19 cellular contexts compared by ENCODE assay signal in the genomic region with DNA sequence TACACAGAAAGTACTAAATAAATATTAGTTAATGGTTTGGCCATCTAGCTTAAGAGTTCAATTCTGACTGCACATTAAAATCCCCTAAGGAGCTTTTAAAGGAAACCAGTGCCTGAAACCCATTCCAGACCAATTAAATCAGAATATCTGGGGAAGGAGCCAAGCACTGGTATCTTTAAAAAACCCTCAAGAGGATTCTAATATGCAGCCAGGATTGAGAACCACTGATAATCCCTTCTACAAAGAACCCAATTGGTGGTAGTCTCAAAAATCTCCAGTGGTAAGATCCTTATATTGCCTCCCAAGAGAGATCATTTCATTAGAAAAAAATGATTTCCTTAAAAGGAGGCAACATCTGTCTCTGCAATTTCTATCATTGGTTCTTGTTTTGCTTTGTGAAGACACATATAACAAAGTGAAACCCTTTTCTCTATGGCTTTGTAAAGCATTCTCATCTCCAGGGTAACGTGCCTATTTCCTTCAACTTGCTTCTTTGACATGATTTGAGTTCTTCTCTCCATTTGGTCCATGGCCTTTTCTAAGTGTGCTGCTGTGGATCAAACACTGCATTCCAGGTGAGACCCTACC. TPM values are rescaled to one million over a fixed set of nuclear protein-coding genes. Genes with fewer than 3 reads are reported as not detected.
DNase-seq lines count a peak whose midpoint lies in the region; ATAC-seq, FAIRE-seq and TF ChIP-seq lines count a peak whose summit lies in the region.
"Had no signal": no experiment of that assay in that cellular context is flagged by ENCODE, and none has a peak within 500 bp of the region (broad histone marks: within the 10 kb centered on the region; RNA-seq: fewer than 3 reads in every experiment).

No MANE protein-coding gene starts in this region.

- H3K27ac ChIP-seq in H1 (ENCODE audit: low read depth, low read length) (no peak overlapping the region), pancreas (no peak overlapping the region)
- H3K27ac ChIP-seq: 22Rv1, gastrocnemius medialis had no signal

- no peaks in the 10 kb centered on the region for H3K79me2 ChIP-seq in H1 (ENCODE audit: control insufficient read depth in 1 of 2, insufficient read depth in 2 of 2, low read length in 2 of 2)

- H4K5ac ChIP-seq in H1 (ENCODE audit: insufficient read length, low read depth, low read length) = no peak overlapping the region

- no peak overlapping the region for H3K18ac ChIP-seq in H1 (ENCODE audit: extremely low read depth, low read length)

- intact Hi-C loops in pancreas (cut with DNase I) = no loop called here

- TF ChIP-seq RAD21 in H1 (IDR thresholded peaks at IDR 0.05 in 1 of 2, conservative IDR thresholded peaks at IDR 0.05 in 1 of 2; ENCODE audit: low read depth in 2 of 2, low read length in 2 of 2) = no peak

- TF ChIP-seq POLR2A in H1 (IDR thresholded peaks at IDR 0.05; ENCODE audit: control extremely low read depth in 1 of 2, low read depth in 2 of 2, low read length in 2 of 2) = no peak

- no peak overlapping the region for H3K14ac ChIP-seq in H1 (ENCODE audit: insufficient read length)

- H4K20me1 ChIP-seq in H1 (replicated peaks in 1 of 2; ENCODE audit: control insufficient read depth in 1 of 2, insufficient read depth in 2 of 2, low read length in 2 of 2) = no peaks in the 10 kb centered on the region

- no peak overlapping the region for H2BK15ac ChIP-seq in H1 (ENCODE audit: low read length)

- H3K4ac ChIP-seq in H1 (replicated peaks; ENCODE audit: insufficient read length, low read depth, low read length) = no peak overlapping the region

- H3K27me3 ChIP-seq in H1 (replicated peaks in 1 of 4; ENCODE audit: control insufficient read depth in 3 of 4, extremely low read depth in 1 of 4, insufficient read depth in 3 of 4, low read length in 3 of 4) (no peaks in the 10 kb centered on the region), pancreas (peaks cover 0 to 11% (median 0%) of the 10 kb centered on the region in 4 donors)
- H3K27me3 ChIP-seq: gastrocnemius medialis, MG63, Peyer's patch had no signal

- H2AK5ac ChIP-seq in H1 (ENCODE audit: low read depth, low read length) = no peak overlapping the region

- no peak overlapping the region for H2AFZ ChIP-seq in H1 (ENCODE audit: low read length)

- H2BK20ac ChIP-seq in H1 (ENCODE audit: low read length) = no peak overlapping the region

- no peak overlapping the region for H2BK120ac ChIP-seq in H1 (replicated peaks; ENCODE audit: low read depth, low read length)

- no peaks in the 10 kb centered on the region for H3K9me3 ChIP-seq in H1 (ENCODE audit: insufficient read depth in 2 of 2, low read depth in 1 of 2, low read length in 1 of 2)
- H3K9me3 ChIP-seq in pancreas = no peaks in the 10 kb centered on the region
- H3K9me3 ChIP-seq: gastrocnemius medialis, MG63, Peyer's patch had no signal

- H3K56ac ChIP-seq in H1 (replicated peaks; ENCODE audit: insufficient read length, low read depth, low read length) = no peak overlapping the region

- no peak overlapping the region for H3K4me2 ChIP-seq in H1 (ENCODE audit: insufficient read depth in 1 of 2, low read depth in 2 of 2, low read length in 2 of 2)

- H3K4me3 ChIP-seq in LNCaP clone FGC (ENCODE audit: low read depth, low read length) (no peak overlapping the region), H1 (ENCODE audit: extremely low read depth in 1 of 4, insufficient read depth in 2 of 4, low read depth in 3 of 4, low read length in 4 of 4) (no peak overlapping the region), pancreas (no peak overlapping the region)
- H3K4me3 ChIP-seq: gastrocnemius medialis, MG63, Peyer's patch had no signal

- TF ChIP-seq EP300 in H1 (IDR thresholded peaks at IDR 0.05; ENCODE audit: borderline replicate concordance in 1 of 2, low read depth in 2 of 2, low read length in 2 of 2) = no peak

- H3K9ac ChIP-seq in H1 (replicated peaks in 1 of 4; ENCODE audit: extremely low read depth in 1 of 4, low read depth in 3 of 4, low read length in 3 of 4) = no peak overlapping the region

- CTCF ChIA-PET in H1 (lab: Charles Lee; ENCODE audit: partially characterized antibody) = no interaction called here
- CTCF ChIA-PET in HEK293T (lab: Yijun Ruan, JAX) = no interaction called here

- TF ChIP-seq CTCF in LNCaP clone FGC (IDR thresholded peaks at IDR 0.05; ENCODE audit: control insufficient read depth, extremely low read depth, insufficient read depth) (no peak), H1 (IDR thresholded peaks at IDR 0.05; ENCODE audit: control extremely low read depth in 1 of 3, insufficient read depth in 1 of 3, low read depth in 1 of 3, low read length in 3 of 3) (no peak), pancreas (IDR thresholded peaks at IDR 0.05) (no peak)

- no peaks in the 10 kb centered on the region for H3K23me2 ChIP-seq in H1 (ENCODE audit: low read depth, low read length)

- H2BK12ac ChIP-seq in H1 (ENCODE audit: low read depth, low read length) = no peak overlapping the region

- no peak overlapping the region for H4K91ac ChIP-seq in H1 (replicated peaks; ENCODE audit: insufficient read length, low read length)

- POLR2A ChIA-PET in H1 (lab: Charles Lee; ENCODE audit: partially characterized antibody) = no interaction called here
- POLR2A ChIA-PET in HEK293T (lab: Yijun Ruan, JAX) = no interaction called here

- peak; percentile 9 for DNase-seq in NCI-H1092 treated with DMSO at 0.1 percent for 48 hours (lab: John Stamatoyannopoulos, UW)
- no peak for DNase-seq in NCI-H1092 (lab: John Stamatoyannopoulos, UW)
- peak; percentile 54 for DNase-seq in LNCaP clone FGC (ENCODE audit: low read depth)
- DNase-seq in H1 (ENCODE audit: low read depth in 1 of 2, low spot score in 2 of 2) = no peak
- no peak for DNase-seq in pancreas
- DNase-seq in HEK293T (ENCODE audit: extremely low spot score) = no peak
- DNase-seq: activated CD4-positive, alpha-beta T cell treated with anti-CD3 and anti-CD28 coated beads, Interleukin-2, amount 50 U/mL, for 4 hours; activated naive CD4-positive, alpha-beta T cell treated with Interleukin-2 at 50 U/mL for 16 hours; gastrocnemius medialis; kidney glomerular epithelial cell; MG63; natural killer cell; NCI-H446 treated with DMSO at 0.1 percent for 48 hours; Peyer's patch had no signal

- H3K36me3 ChIP-seq in H1 (ENCODE audit: control insufficient read depth in 2 of 4, insufficient read depth in 4 of 4, low read length in 3 of 4) = no peaks in the 10 kb centered on the region
- no peaks in the 10 kb centered on the region for H3K36me3 ChIP-seq in pancreas
- H3K36me3 ChIP-seq: gastrocnemius medialis, MG63, Peyer's patch had no signal

- ATAC-seq in pancreas (no peak), HG03039 (IDR thresholded peaks at IDR 0.05; ENCODE audit: unreplicated experiment) (no peak), HG03095 (IDR thresholded peaks at IDR 0.05; ENCODE audit: unreplicated experiment) (no peak)
- ATAC-seq: gastrocnemius medialis had no signal

- H4K8ac ChIP-seq in H1 (ENCODE audit: extremely low read depth, insufficient read depth, low read length) = no peak overlapping the region

- FAIRE-seq in H1 (lab: Jason Lieb, UNC) (peak; percentile 32), pancreas (lab: Jason Lieb, UNC) (peak; percentile 75)
- FAIRE-seq: GM12892 had no signal

- WGBS in H1 (ENCODE audit: extremely low coverage in 1 of 2, insufficient coverage in 1 of 2, insufficient read length in 1 of 2, insufficient replicate concordance in 2 of 2, low coverage in 1 of 2, low lambda C conversion rate in 2 of 2, missing lambda C conversion rate in 1 of 2), 2 experiments = 94% methylated on average over 1 of the region's 1 CpG; no CpG with 5 or more reads in 1 of the 2 experiments
- 85 to 86% methylated on average over 1 of the region's 1 CpG for WGBS in pancreas, 2 donors

- no peaks in the 10 kb centered on the region for H3K79me1 ChIP-seq in H1 (ENCODE audit: low read depth, low read length)

- H2BK5ac ChIP-seq in H1 (ENCODE audit: low read depth, low read length) = no peak overlapping the region

- H3K4me1 ChIP-seq in H1 (replicated peaks in 1 of 4; ENCODE audit: control insufficient read depth in 3 of 4, insufficient read depth in 4 of 4, low read length in 3 of 4) = no peaks in the 10 kb centered on the region
- no peaks in the 10 kb centered on the region for H3K4me1 ChIP-seq in pancreas
- H3K4me1 ChIP-seq: Peyer's patch had no signal

- no peak overlapping the region for H3K23ac ChIP-seq in H1 (ENCODE audit: insufficient read length)

TF ChIP-seq in H1, 55 proteins besides CTCF, POLR2A, EP300 and RAD21 (continues in another document):
- TF ChIP-seq PHF8 (conservative IDR thresholded peaks at IDR 0.05; ENCODE audit: low read depth, low read length) = no peak
- TF ChIP-seq CBX8 (IDR thresholded peaks at IDR 0.05; ENCODE audit: borderline replicate concordance, low read depth, low read length) = no peak

TF ChIP-seq in HEK293T, 16 proteins besides CTCF, POLR2A, EP300 and RAD21 (continues in another document):
- TF ChIP-seq LEF1 (IDR thresholded peaks at IDR 0.05; ENCODE audit: borderline replicate concordance) (no peak), FOXK2 (IDR thresholded peaks at IDR 0.05) (no peak), NFRKB (IDR thresholded peaks at IDR 0.05) (no peak), FOXM1 (IDR thresholded peaks at IDR 0.05; ENCODE audit: borderline replicate concordance) (no peak), BHLHE40 (IDR thresholded peaks at IDR 0.05; ENCODE audit: borderline replicate concordance) (no peak)

RNA-seq across cellular contexts. Expression of a gene that starts 3.5 kb away (rescaled TPM):
- not detected in 2 replicates for total RNA-seq in H1 (2021; fragmentation: NEBNext Ultra II Directional; extraction: Animal tissue kit (Norgen Biotek cat#: 25700))
- not detected in 2 replicates for polyA plus RNA-seq in H1 (2011; rRNA removed)
- polyA plus RNA-seq in H1 (2011; cell fraction: cytosol; rRNA removed) = not detected
- polyA plus RNA-seq in H1 (2011; cell fraction: nucleus; rRNA removed) = not detected
- 0.13 TPM in 1 of 4 replicates, not detected in the others for polyA plus RNA-seq in H1 (2012, experiment 1 of 2)
- not detected for polyA plus RNA-seq in H1 (2012, experiment 2 of 2)
- polyA plus RNA-seq in H1 (2013, experiment 1 of 2) = not detected
- polyA plus RNA-seq in H1 (2013, experiment 2 of 2) = not detected
- polyA minus RNA-seq in H1 (2011; rRNA and poly(A)+ RNA removed) = not detected in 2 replicates
- not detected for polyA minus RNA-seq in H1 (2011; cell fraction: cytosol; rRNA and poly(A)+ RNA removed)
- polyA minus RNA-seq in H1 (2011; cell fraction: nucleus; rRNA and poly(A)+ RNA removed) = not detected
- total RNA-seq in pancreas = 10 to 100 TPM in 1 of 6 donors, 1 to 10 TPM in 2, under 1 TPM in 3; 0.46 to 16.1 (median 2.7) TPM
- polyA plus RNA-seq in pancreas = under 1 TPM; 0.99 TPM
- total RNA-seq: H4 had no signal

RNA-seq across cellular contexts. Expression of a gene that starts 31.7 kb away (rescaled TPM):
- not detected in 2 replicates for total RNA-seq in H1 (2021; fragmentation: NEBNext Ultra II Directional; extraction: Animal tissue kit (Norgen Biotek cat#: 25700))
- not detected in 2 replicates for polyA plus RNA-seq in H1 (2011; rRNA removed)
- not detected for polyA plus RNA-seq in H1 (2011; cell fraction: cytosol; rRNA removed)
- not detected for polyA plus RNA-seq in H1 (2011; cell fraction: nucleus; rRNA removed)
- polyA plus RNA-seq in H1 (2012, experiment 1 of 2) = not detected in 4 replicates
- polyA plus RNA-seq in H1 (2012, experiment 2 of 2) = not detected
- polyA plus RNA-seq in H1 (2013, experiment 1 of 2) = not detected
- not detected for polyA plus RNA-seq in H1 (2013, experiment 2 of 2)
- polyA minus RNA-seq in H1 (2011; rRNA and poly(A)+ RNA removed) = not detected in 2 replicates
- not detected for polyA minus RNA-seq in H1 (2011; cell fraction: cytosol; rRNA and poly(A)+ RNA removed)
- not detected for polyA minus RNA-seq in H1 (2011; cell fraction: nucleus; rRNA and poly(A)+ RNA removed)
- total RNA-seq in pancreas = under 1 TPM in 4 of 6 donors, not detected in 2; 0.04 to 0.62 (median 0.32) TPM
- under 1 TPM in 1 of 2 donors, not detected in 1; 0.12 TPM for polyA plus RNA-seq in pancreas
- total RNA-seq: gastrocnemius medialis, H4 had no signal

Comparison
In these comparisons a context has a peak if more than half of its experiments do, and no peak if none do; other contexts are left out.
1. DNase-seq: peak in NCI-H1092 treated with DMSO at 0.1 percent for 48 hours (single experiment) and LNCaP clone FGC (single experiment); none in NCI-H1092 (single experiment), H1 (0 of 2), pancreas (0 of 6) and HEK293T (single experiment).